9 cellular contexts compared by ENCODE assay signal in genomic region chr9:129131300-129132145, GRCh38. TPM values are rescaled to one million over a fixed set of nuclear protein-coding genes. Genes with fewer than 3 reads are reported as not detected.
DNase-seq lines count a peak whose midpoint lies in the region; ATAC-seq and TF ChIP-seq lines count a peak whose summit lies in the region.
"Had no signal": no experiment of that assay in that cellular context is flagged by ENCODE, and none has a peak within 500 bp of the region (broad histone marks: within the 10 kb centered on the region; RNA-seq: fewer than 3 reads in every experiment).

No MANE protein-coding gene starts in this region.

- H3K9me3 ChIP-seq in OCI-LY1 (ENCODE audit: low read length), result no peaks in the 10 kb centered on the region

- no peaks in the 10 kb centered on the region for H3K9me3 Mint-ChIP-seq in natural killer cell
- no peaks in the 10 kb centered on the region for H3K9me3 Mint-ChIP-seq in stimulated activated naive B cell treated with anti-CD40 and anti-IgM and Interleukin-4, amounts not matched to agents 10 μg/mL and 1 μg/mL and 100 μg/mL, for 72 hours

- H3K4me1 Mint-ChIP-seq in natural killer cell, result peaks cover 5 to 7% of the 10 kb centered on the region in 2 donors
- H3K4me1 Mint-ChIP-seq in stimulated activated naive B cell treated with anti-CD40 and anti-IgM and Interleukin-4, amounts not matched to agents 10 μg/mL and 1 μg/mL and 100 μg/mL, for 72 hours, result peaks cover 12 to 21% of the 10 kb centered on the region in 2 donors

- intact Hi-C loops in natural killer cell (cut with micrococcal nuclease), result loop anchor here (1.0 to 5.0 kb wide), 5 partner anchors 479 to 659 kb away; no protein-coding TSS in a partner anchor

- peak overlapping the region; percentile 39 for H3K27ac ChIP-seq in OCI-LY1 (ENCODE audit: low read depth, low read length, poor library complexity, severe bottlenecking)

- no peak overlapping the region for H3K9ac ChIP-seq in OCI-LY1 (ENCODE audit: low read length)

- TF ChIP-seq CTCF in OCI-LY1 (IDR thresholded peaks at IDR 0.05; ENCODE audit: low read length) (peak; percentile 97), natural killer cell (IDR thresholded peaks at IDR 0.05) (peak; percentile 98)

- H3K36me3 Mint-ChIP-seq in natural killer cell, result peaks cover 13% of the 10 kb centered on the region
- peaks cover 31 to 60% of the 10 kb centered on the region in 2 donors for H3K36me3 Mint-ChIP-seq in stimulated activated naive B cell treated with anti-CD40 and anti-IgM and Interleukin-4, amounts not matched to agents 10 μg/mL and 1 μg/mL and 100 μg/mL, for 72 hours

- H3K4me1 ChIP-seq in OCI-LY1 (ENCODE audit: insufficient read depth, low read length, severe bottlenecking), result peaks cover 8% of the 10 kb centered on the region

- no peak overlapping the region for H2AFZ ChIP-seq in OCI-LY1 (ENCODE audit: low read length)

- H3K27me3 Mint-ChIP-seq in natural killer cell (ENCODE audit: low read depth in 2 of 2), result no peaks in the 10 kb centered on the region
- no peaks in the 10 kb centered on the region for H3K27me3 Mint-ChIP-seq in stimulated activated naive B cell treated with anti-CD40 and anti-IgM and Interleukin-4, amounts not matched to agents 10 μg/mL and 1 μg/mL and 100 μg/mL, for 72 hours
- H3K27me3 Mint-ChIP-seq: activated naive CD8-positive, alpha-beta T cell had no signal

- no peaks in the 10 kb centered on the region for H4K20me1 ChIP-seq in OCI-LY1 (ENCODE audit: insufficient read depth, low read length)

- no peak overlapping the region for H3K4me3 Mint-ChIP-seq in natural killer cell
- no peak overlapping the region for H3K4me3 Mint-ChIP-seq in stimulated activated naive B cell treated with anti-CD40 and anti-IgM and Interleukin-4, amounts not matched to agents 10 μg/mL and 1 μg/mL and 100 μg/mL, for 72 hours
- H3K4me3 Mint-ChIP-seq: activated naive CD8-positive, alpha-beta T cell had no signal

- peaks cover 63% of the 10 kb centered on the region for H3K36me3 ChIP-seq in OCI-LY1 (ENCODE audit: insufficient read depth, low read length)

- peak; percentile 75 for ATAC-seq in HG02798 (IDR thresholded peaks at IDR 0.05; ENCODE audit: poor library complexity, unreplicated experiment)
- peak; percentile 94 to 100 (median 99) for ATAC-seq in natural killer cell
- peak; percentile 97 for ATAC-seq in stimulated activated naive B cell treated with anti-CD40 and anti-IgM and Interleukin-4, amounts not matched to agents 10 μg/mL and 1 μg/mL and 100 μg/mL, for 72 hours (replicated peaks)
- ATAC-seq in GM21737 (IDR thresholded peaks at IDR 0.05; ENCODE audit: unreplicated experiment), result no peak

- H3F3A ChIP-seq in OCI-LY1 (ENCODE audit: insufficient read depth, low read length), result no peaks in the 10 kb centered on the region

- no peak overlapping the region for H3K4me2 ChIP-seq in OCI-LY1 (ENCODE audit: low read length)

- no peak overlapping the region for H3K4me3 ChIP-seq in OCI-LY1 (ENCODE audit: low read depth, low read length, poor library complexity, severe bottlenecking)

- H3K79me2 ChIP-seq in OCI-LY1 (ENCODE audit: insufficient read depth, low read length), result no peaks in the 10 kb centered on the region

- no peaks in the 10 kb centered on the region for H3K9me2 ChIP-seq in OCI-LY1 (ENCODE audit: low read depth, low read length)

- no peak overlapping the region for H3K27ac Mint-ChIP-seq in natural killer cell
- H3K27ac Mint-ChIP-seq in stimulated activated naive B cell treated with anti-CD40 and anti-IgM and Interleukin-4, amounts not matched to agents 10 μg/mL and 1 μg/mL and 100 μg/mL, for 72 hours, result no peak overlapping the region
- H3K27ac Mint-ChIP-seq: activated naive CD8-positive, alpha-beta T cell had no signal

- peak; percentile 25 for DNase-seq in DMS153 (lab: John Stamatoyannopoulos, UW)
- peak; percentile 76 for DNase-seq in activated T-cell treated with anti-CD3 and anti-CD28 coated beads for 1 hour (ENCODE audit: low read depth)
- DNase-seq in epidermal melanocyte (ENCODE audit: insufficient read length, low spot score), result peak; percentile 84
- peak; percentile 80 for DNase-seq in natural killer cell
- peak; percentile 70 for DNase-seq in stimulated activated naive B cell treated with anti-CD40 and anti-IgM and Interleukin-4, amounts not matched to agents 10 μg/mL and 1 μg/mL and 100 μg/mL, for 72 hours

- no peaks in the 10 kb centered on the region for H3K27me3 ChIP-seq in OCI-LY1 (ENCODE audit: insufficient read depth, low read length)

RNA-seq across cellular contexts. Expression of gene PTPA, which starts 20.3 kb away (rescaled TPM):
- 10 to 100 TPM; 63.2 to 69.4 (median 64.9) TPM for total RNA-seq in natural killer cell

RNA-seq across cellular contexts. Expression of gene CRAT, which starts 20.9 kb away (rescaled TPM):
- total RNA-seq in natural killer cell, result 10 to 100 TPM; 13.5 to 13.8 (median 13.8) TPM

RNA-seq across cellular contexts. Expression of gene IER5L, which starts 46.5 kb away (rescaled TPM):
- 1 to 10 TPM; 1.4 to 3.9 (median 2.8) TPM for total RNA-seq in natural killer cell

RNA-seq across cellular contexts. Expression of gene DOLPP1, which starts 50.6 kb away (rescaled TPM):
- 10 to 100 TPM in 1 of 3 donors, 1 to 10 TPM in 2; 7.5 to 11.6 (median 7.8) TPM for total RNA-seq in natural killer cell

Comparison
In these comparisons a context has a peak if more than half of its experiments do, and no peak if none do; other contexts are left out.
1. DNase-seq: peak in every context shown above with its lines; median percentile 84 in epidermal melanocyte; 80 in natural killer cell; 76 in activated T-cell treated with anti-CD3 and anti-CD28 coated beads for 1 hour; 70 in stimulated activated naive B cell treated with anti-CD40 and anti-IgM and Interleukin-4, amounts not matched to agents 10 μg/mL and 1 μg/mL and 100 μg/mL, for 72 hours; 25 in DMS153.